In the genomic region with DNA sequence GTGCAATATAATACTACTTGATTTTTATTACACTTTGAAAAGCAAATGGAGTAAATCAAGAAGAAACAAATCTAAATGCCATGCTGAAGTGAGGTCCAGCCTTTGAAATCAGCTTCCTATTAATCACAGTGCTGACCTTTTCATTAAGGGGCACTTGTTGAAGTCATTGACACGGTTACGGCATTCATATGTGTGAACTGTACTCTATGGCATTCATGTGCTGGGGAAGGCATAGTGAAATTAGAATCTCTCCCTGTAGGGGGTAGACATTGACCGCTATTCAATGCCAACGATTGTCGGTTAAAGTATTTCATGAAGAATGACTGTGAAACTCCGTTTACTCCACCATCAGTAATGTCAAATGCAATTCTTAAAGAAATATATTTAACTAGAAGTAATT, we compare ENCODE assay signal across 17 cellular contexts.
DNase-seq lines count a peak whose midpoint lies in the region; FAIRE-seq and TF ChIP-seq lines count a peak whose summit lies in the region.
"Had no signal": no experiment of that assay in that cellular context is flagged by ENCODE, and none has a peak within 500 bp of the region (broad histone marks: within the 10 kb centered on the region; RNA-seq: fewer than 3 reads in every experiment).

No MANE protein-coding gene starts in this region.

- no peaks in the 10 kb centered on the region for H3K23me2 ChIP-seq in H1 (ENCODE audit: low read depth, low read length)

- H2BK120ac ChIP-seq in H1 (replicated peaks; ENCODE audit: low read depth, low read length) = no peak overlapping the region

- TF ChIP-seq POLR2A in H1 (IDR thresholded peaks at IDR 0.05; ENCODE audit: control extremely low read depth in 1 of 2, low read depth in 2 of 2, low read length in 2 of 2) = no peak
- no peak for TF ChIP-seq POLR2A in esophagus squamous epithelium (IDR thresholded peaks at IDR 0.05)

- H2AK5ac ChIP-seq in H1 (ENCODE audit: low read depth, low read length) = no peak overlapping the region

- no peak overlapping the region for H3K4me3 ChIP-seq in H1 (ENCODE audit: extremely low read depth in 1 of 4, insufficient read depth in 2 of 4, low read depth in 3 of 4, low read length in 4 of 4)
- no peak overlapping the region for H3K4me3 ChIP-seq in osteoblast (ENCODE audit: insufficient read depth, low read length)
- H3K4me3 ChIP-seq in esophagus squamous epithelium = no peak overlapping the region
- H3K4me3 ChIP-seq: gastrocnemius medialis had no signal

- no peak overlapping the region for H4K91ac ChIP-seq in H1 (replicated peaks; ENCODE audit: insufficient read length, low read length)

- H3K14ac ChIP-seq in H1 (ENCODE audit: insufficient read length) = no peak overlapping the region

- CTCF ChIA-PET in H1 (lab: Charles Lee; ENCODE audit: partially characterized antibody) = interaction anchor here (0.6 to 0.7 kb wide), 2 partner anchors 11 to 784 kb away, joined by 3 to 4 read pairs; no protein-coding TSS in a partner anchor

- TF ChIP-seq CTCF in H1 (IDR thresholded peaks at IDR 0.05; ENCODE audit: control extremely low read depth in 1 of 3, insufficient read depth in 1 of 3, low read depth in 1 of 3, low read length in 3 of 3) (no peak), osteoblast (IDR thresholded peaks at IDR 0.05; ENCODE audit: extremely low read depth, low read depth, low read length) (peak; percentile 53), esophagus squamous epithelium (IDR thresholded peaks at IDR 0.05) (peak in 2 of 6 experiments; percentile 8 to 18)

- DNase-seq in DMS 273 (lab: John Stamatoyannopoulos, UW; ENCODE audit: unreplicated experiment) = peak; percentile 80
- peak; percentile 53 for DNase-seq in M059J (ENCODE audit: low read depth)
- DNase-seq in H1 (ENCODE audit: low read depth in 1 of 2, low spot score in 2 of 2) = no peak
- peak; percentile 3 for DNase-seq in osteoblast (ENCODE audit: insufficient read length, low spot score, missing footprints)
- no peak for DNase-seq in DMS79 treated with DMSO at 0.1 percent for 48 hours (lab: John Stamatoyannopoulos, UW)
- no peak for DNase-seq in NK-92 treated with Interleukin-12 subunit alpha and Interleukin-12 subunit beta, amount 100 ng/mL, for 24 hours (lab: John Stamatoyannopoulos, UW)
- no peak for DNase-seq in SKM-1 (lab: John Stamatoyannopoulos, UW; ENCODE audit: unreplicated experiment)
- DNase-seq in esophagus squamous epithelium (lab: John Stamatoyannopoulos, UW) = no peak
- DNase-seq: activated CD4-positive, alpha-beta memory T cell treated with anti-CD3 and anti-CD28 coated beads, Interleukin-2, amount 10 ng/mL, durations not matched to agents 7 days and 5 days; activated naive CD4-positive, alpha-beta T cell; gastrocnemius medialis; KG1; left ventricle myocardium superior; NCI-H2107; nucleus accumbens; stimulated activated naive CD4-positive, alpha-beta T cell; T-helper 2 cell had no signal

- H2BK15ac ChIP-seq in H1 (ENCODE audit: low read length) = no peak overlapping the region

- H3K79me2 ChIP-seq in H1 (ENCODE audit: control insufficient read depth in 1 of 2, insufficient read depth in 2 of 2, low read length in 2 of 2) (no peaks in the 10 kb centered on the region), osteoblast (ENCODE audit: insufficient read depth, low read length) (no peaks in the 10 kb centered on the region)

- POLR2A ChIA-PET in H1 (lab: Charles Lee; ENCODE audit: partially characterized antibody) = no interaction called here

- H3K27me3 ChIP-seq in H1 (replicated peaks in 1 of 4; ENCODE audit: control insufficient read depth in 3 of 4, extremely low read depth in 1 of 4, insufficient read depth in 3 of 4, low read length in 3 of 4) = no peaks in the 10 kb centered on the region
- H3K27me3 ChIP-seq in osteoblast (ENCODE audit: insufficient read depth, low read length) = no peaks in the 10 kb centered on the region
- H3K27me3 ChIP-seq in esophagus squamous epithelium = no peaks in the 10 kb centered on the region
- H3K27me3 ChIP-seq: gastrocnemius medialis had no signal

- no peak overlapping the region for H3K18ac ChIP-seq in H1 (ENCODE audit: extremely low read depth, low read length)

- H3K9me3 ChIP-seq in H1 (ENCODE audit: insufficient read depth in 2 of 2, low read depth in 1 of 2, low read length in 1 of 2) = no peaks in the 10 kb centered on the region
- no peaks in the 10 kb centered on the region for H3K9me3 ChIP-seq in osteoblast (ENCODE audit: low read depth, low read length)
- no peaks in the 10 kb centered on the region for H3K9me3 ChIP-seq in esophagus squamous epithelium
- H3K9me3 ChIP-seq: gastrocnemius medialis had no signal

- intact Hi-C loops in esophagus squamous epithelium (cut with DNase I) = no loop called here

- 85% methylated on average over 6 of the region's 6 CpGs; no CpG with 5 or more reads in 1 of the 2 experiments for WGBS in H1 (ENCODE audit: extremely low coverage in 1 of 2, insufficient coverage in 1 of 2, insufficient read length in 1 of 2, insufficient replicate concordance in 2 of 2, low coverage in 1 of 2, low lambda C conversion rate in 2 of 2, missing lambda C conversion rate in 1 of 2), 2 experiments
- 65 to 73% methylated on average over 6 of the region's 6 CpGs for WGBS in esophagus squamous epithelium, 2 donors

- H3K4me2 ChIP-seq in H1 (ENCODE audit: insufficient read depth in 1 of 2, low read depth in 2 of 2, low read length in 2 of 2) = no peak overlapping the region
- H3K4me2 ChIP-seq in osteoblast (ENCODE audit: insufficient read depth, low read length) = peak overlapping the region; percentile 65

- H3K4me1 ChIP-seq in H1 (replicated peaks in 1 of 4; ENCODE audit: control insufficient read depth in 3 of 4, insufficient read depth in 4 of 4, low read length in 3 of 4) (peaks cover 0 to 3% (median 0%) of the 10 kb centered on the region in 4 experiments; a peak in 1 of 7 replicates), osteoblast (ENCODE audit: insufficient read depth, low read length) (no peaks in the 10 kb centered on the region), esophagus squamous epithelium (no peaks in the 10 kb centered on the region)
- H3K4me1 ChIP-seq: gastrocnemius medialis had no signal

- no peak overlapping the region for H3K9ac ChIP-seq in H1 (replicated peaks in 1 of 4; ENCODE audit: extremely low read depth in 1 of 4, low read depth in 3 of 4, low read length in 3 of 4)

- no peaks in the 10 kb centered on the region for H4K20me1 ChIP-seq in H1 (replicated peaks in 1 of 2; ENCODE audit: control insufficient read depth in 1 of 2, insufficient read depth in 2 of 2, low read length in 2 of 2)
- H4K20me1 ChIP-seq in osteoblast (ENCODE audit: insufficient read depth, low read length) = no peaks in the 10 kb centered on the region

- no peak overlapping the region for H4K5ac ChIP-seq in H1 (ENCODE audit: insufficient read length, low read depth, low read length)

- H2BK5ac ChIP-seq in H1 (ENCODE audit: low read depth, low read length) = no peak overlapping the region

- no peaks in the 10 kb centered on the region for H3K79me1 ChIP-seq in H1 (ENCODE audit: low read depth, low read length)

- H3K36me3 ChIP-seq in H1 (ENCODE audit: control insufficient read depth in 2 of 4, insufficient read depth in 4 of 4, low read length in 3 of 4) (no peaks in the 10 kb centered on the region), osteoblast (ENCODE audit: insufficient read depth, low read length) (no peaks in the 10 kb centered on the region), esophagus squamous epithelium (no peaks in the 10 kb centered on the region)
- H3K36me3 ChIP-seq: gastrocnemius medialis had no signal

- no peak overlapping the region for H3K56ac ChIP-seq in H1 (replicated peaks; ENCODE audit: insufficient read length, low read depth, low read length)

- no peak overlapping the region for H3K27ac ChIP-seq in H1 (ENCODE audit: low read depth, low read length)
- H3K27ac ChIP-seq in osteoblast (ENCODE audit: low read depth, low read length) = no peak overlapping the region
- no peak overlapping the region for H3K27ac ChIP-seq in esophagus squamous epithelium
- H3K27ac ChIP-seq: gastrocnemius medialis had no signal

- H2AFZ ChIP-seq in H1 (ENCODE audit: low read length) (no peak overlapping the region), osteoblast (ENCODE audit: low read length) (peak overlapping the region; percentile 81)

- TF ChIP-seq EP300 in H1 (IDR thresholded peaks at IDR 0.05; ENCODE audit: borderline replicate concordance in 1 of 2, low read depth in 2 of 2, low read length in 2 of 2) = no peak

- FAIRE-seq in H1 (lab: Jason Lieb, UNC) = no peak

- H3K4ac ChIP-seq in H1 (replicated peaks; ENCODE audit: insufficient read length, low read depth, low read length) = no peak overlapping the region

- H4K8ac ChIP-seq in H1 (ENCODE audit: extremely low read depth, insufficient read depth, low read length) = no peak overlapping the region

- peak; percentile 12 to 20; a peak in 2 of 4 replicates for TF ChIP-seq RAD21 in H1 (IDR thresholded peaks at IDR 0.05 in 1 of 2, conservative IDR thresholded peaks at IDR 0.05 in 1 of 2; ENCODE audit: low read depth in 2 of 2, low read length in 2 of 2)

- no peak overlapping the region for H2BK12ac ChIP-seq in H1 (ENCODE audit: low read depth, low read length)

- H3K23ac ChIP-seq in H1 (ENCODE audit: insufficient read length) = no peak overlapping the region

- H2BK20ac ChIP-seq in H1 (ENCODE audit: low read length) = no peak overlapping the region

TF ChIP-seq in H1, 55 proteins besides CTCF, POLR2A, EP300 and RAD21 (continues in another document):
- TF ChIP-seq EGR1 (IDR thresholded peaks at IDR 0.05; ENCODE audit: borderline replicate concordance, low read depth, low read length) = no peak
- TF ChIP-seq RBBP5 (IDR thresholded peaks at IDR 0.05; ENCODE audit: borderline replicate concordance, low read depth, low read length) = no peak
- TF ChIP-seq TAF7 (optimal IDR thresholded peaks at IDR 0.05; ENCODE audit: borderline replicate concordance, low read depth, low read length) = no peak
- no peak for TF ChIP-seq SUZ12 (IDR thresholded peaks at IDR 0.05; ENCODE audit: low read length)
- no peak for TF ChIP-seq BRCA1 (IDR thresholded peaks at IDR 0.05; ENCODE audit: low read depth, low read length)
- no peak for TF ChIP-seq SIN3A (conservative IDR thresholded peaks at IDR 0.05 in 1 of 2, IDR thresholded peaks at IDR 0.05 in 1 of 2; ENCODE audit: low read depth in 1 of 2, low read length in 2 of 2)
- TF ChIP-seq SAP30 (IDR thresholded peaks at IDR 0.05; ENCODE audit: insufficient read depth, insufficient replicate concordance, low read length) = no peak
- no peak for TF ChIP-seq USF2 (IDR thresholded peaks at IDR 0.05; ENCODE audit: low read length)
- TF ChIP-seq KDM1A (IDR thresholded peaks at IDR 0.05; ENCODE audit: borderline replicate concordance, low read length) = no peak
- no peak for TF ChIP-seq CREB1 (IDR thresholded peaks at IDR 0.05)
- no peak for TF ChIP-seq HDAC6 (IDR thresholded peaks at IDR 0.05; ENCODE audit: low read depth, low read length)

Comparison
In these comparisons a context has a peak if more than half of its experiments do, and no peak if none do; other contexts are left out.
1. DNase-seq: peak in DMS 273 (single experiment), M059J (single experiment) and osteoblast (single experiment); none in H1 (0 of 2), DMS79 treated with DMSO at 0.1 percent for 48 hours (single experiment), NK-92 treated with Interleukin-12 subunit alpha and Interleukin-12 subunit beta, amount 100 ng/mL, for 24 hours (single experiment), SKM-1 (single experiment) and esophagus squamous epithelium (single experiment).